In the genomic region with DNA sequence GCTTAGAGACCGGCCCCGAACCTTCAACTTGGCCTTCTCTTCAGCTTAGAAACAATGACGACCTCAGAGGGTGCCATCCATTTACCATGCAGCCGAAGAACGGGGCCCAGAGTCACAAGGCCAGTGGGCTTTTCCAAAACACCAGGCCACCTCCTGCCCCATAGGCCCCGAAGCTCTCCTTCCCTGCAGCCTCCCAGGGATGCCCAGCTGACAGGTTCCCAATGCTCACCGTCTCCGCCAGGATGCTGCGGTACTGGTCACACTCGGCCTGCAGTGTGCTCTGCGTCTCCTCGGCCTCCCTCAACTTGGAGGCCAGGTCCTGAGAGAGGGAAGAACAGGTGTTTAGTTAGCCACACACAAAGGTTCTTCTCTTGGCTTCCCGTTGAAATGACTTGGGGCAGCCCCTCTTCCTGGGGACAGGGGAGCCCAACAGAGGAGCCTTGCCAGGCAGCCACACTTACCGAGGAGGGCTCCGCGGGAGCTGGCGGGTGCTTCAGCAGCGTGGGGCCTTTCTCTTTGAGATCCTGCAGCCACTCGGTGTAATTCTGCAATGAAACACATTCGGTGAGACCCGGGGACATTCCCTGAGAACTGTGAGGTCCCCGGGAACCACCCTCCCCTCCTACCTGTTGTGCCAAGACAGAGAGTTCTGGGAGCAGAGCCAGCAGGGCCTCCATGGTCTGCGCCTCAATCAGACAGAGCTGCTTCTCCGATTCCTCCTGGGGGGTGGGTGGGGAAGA, we compare ENCODE assay signal across 22 cellular contexts. TPM values are rescaled to one million over a fixed set of nuclear protein-coding genes. Genes with fewer than 3 reads are reported as not detected.
DNase-seq lines count a peak whose midpoint lies in the region; ATAC-seq, FAIRE-seq and TF ChIP-seq lines count a peak whose summit lies in the region.
"Had no signal": no experiment of that assay in that cellular context is flagged by ENCODE, and none has a peak within 500 bp of the region (broad histone marks: within the 10 kb centered on the region; RNA-seq: fewer than 3 reads in every experiment).

No MANE protein-coding gene starts in this region.

- no peak overlapping the region for H3K4me3 ChIP-seq in BLaER1 treated with 17β-estradiol and CSF1 and Interleukin-3, amounts not matched to agents 10 nM and 100 nM
- H3K4me3 ChIP-seq in H7 (ENCODE audit: insufficient read depth, low read depth, low read length) (no peak overlapping the region), kidney (ENCODE audit: low read length in 2 of 2) (no peak overlapping the region), sigmoid colon (no peak overlapping the region), gastroesophageal sphincter (no peak overlapping the region)
- H3K4me3 ChIP-seq: colonic mucosa, GM12878, HAP-1, Peyer's patch, right lobe of liver, SK-N-MC had no signal

- no peak for TF ChIP-seq EP300 in sigmoid colon (IDR thresholded peaks at IDR 0.05)
- no peak for TF ChIP-seq EP300 in gastroesophageal sphincter (IDR thresholded peaks at IDR 0.05)

- H3K9me3 Mint-ChIP-seq in activated CD8-positive, alpha-beta T cell treated with anti-CD3 and anti-CD28 coated beads for 36 hours = no peaks in the 10 kb centered on the region
- H3K9me3 Mint-ChIP-seq: activated T-helper 1 cell treated with anti-CD3 and anti-CD28 coated beads, Interleukin-12 subunit alpha, Interleukin-12 subunit beta, Interleukin-2, Interleukin-4 antibody, amounts not matched to agents 30 ng/mL and 10 ng/mL and 1 ng/mL, durations not matched to agents 14 hours and 24 hours and 36 hours; CD8-positive, alpha-beta memory T cell had no signal

- no peak overlapping the region for H3K27ac ChIP-seq in BLaER1 treated with 17β-estradiol and CSF1 and Interleukin-3, amounts not matched to agents 10 nM and 100 nM
- H3K27ac ChIP-seq in kidney (ENCODE audit: low read depth in 2 of 2, low read length in 2 of 2) (no peak overlapping the region), sigmoid colon (no peak overlapping the region), gastroesophageal sphincter (no peak overlapping the region)
- H3K27ac ChIP-seq: brain microvascular endothelial cell, colonic mucosa, Peyer's patch, right lobe of liver, SK-N-MC had no signal

- H3K4me2 ChIP-seq in BLaER1 treated with 17β-estradiol and CSF1 and Interleukin-3, amounts not matched to agents 10 nM and 100 nM = peak overlapping the region in 6 of 11 experiments; percentile 85 to 100 (median 86); a peak in 12 of 22 replicates

- H3K9me3 ChIP-seq in BLaER1 treated with 17β-estradiol and CSF1 and Interleukin-3, amounts not matched to agents 10 nM and 100 nM (replicated peaks in 1 of 11) = no peaks in the 10 kb centered on the region
- H3K9me3 ChIP-seq in kidney (ENCODE audit: control insufficient read depth in 1 of 2, low read length in 2 of 2) (no peaks in the 10 kb centered on the region), sigmoid colon (no peaks in the 10 kb centered on the region), gastroesophageal sphincter (no peaks in the 10 kb centered on the region)
- H3K9me3 ChIP-seq: colonic mucosa, HAP-1, Peyer's patch, right lobe of liver had no signal

- peaks cover 14 to 100% (median 79%) of the 10 kb centered on the region in 10 experiments for H3K4me1 ChIP-seq in BLaER1 treated with 17β-estradiol and CSF1 and Interleukin-3, amounts not matched to agents 10 nM and 100 nM
- no peaks in the 10 kb centered on the region for H3K4me1 ChIP-seq in kidney (ENCODE audit: control insufficient read depth in 1 of 2, insufficient read depth in 1 of 2, low read depth in 1 of 2, low read length in 2 of 2)
- peaks cover 0 to 12% (median 10%) of the 10 kb centered on the region in 4 donors for H3K4me1 ChIP-seq in sigmoid colon
- H3K4me1 ChIP-seq in gastroesophageal sphincter = peaks cover 0 to 21% (median 0%) of the 10 kb centered on the region in 3 donors
- H3K4me1 ChIP-seq: colonic mucosa, HAP-1, Peyer's patch had no signal

- H3K27me3 Mint-ChIP-seq in activated CD8-positive, alpha-beta T cell treated with anti-CD3 and anti-CD28 coated beads for 36 hours = no peaks in the 10 kb centered on the region
- H3K27me3 Mint-ChIP-seq: CD8-positive, alpha-beta memory T cell had no signal

- H3K9ac ChIP-seq in BLaER1 treated with 17β-estradiol and CSF1 and Interleukin-3, amounts not matched to agents 10 nM and 100 nM = peak overlapping the region in 1 of 11 experiments; percentile 27; a peak in 2 of 22 replicates
- no peak overlapping the region for H3K9ac ChIP-seq in kidney (ENCODE audit: low read length in 2 of 2)

- ATAC-seq in activated CD8-positive, alpha-beta T cell treated with anti-CD3 and anti-CD28 coated beads for 36 hours = no peak
- no peak for ATAC-seq in HG03039 (IDR thresholded peaks at IDR 0.05; ENCODE audit: unreplicated experiment)
- ATAC-seq in gastroesophageal sphincter = no peak
- ATAC-seq: activated CD4-positive, CD25-positive, alpha-beta regulatory T cell treated with anti-CD3 and anti-CD28 coated beads, Interleukin-2, amount 50 U/mL, for 24 hours; GM12878; right lobe of liver had no signal

- no peak overlapping the region for H3K27ac Mint-ChIP-seq in activated CD8-positive, alpha-beta T cell treated with anti-CD3 and anti-CD28 coated beads for 36 hours
- H3K27ac Mint-ChIP-seq: activated T-helper 1 cell treated with anti-CD3 and anti-CD28 coated beads, Interleukin-12 subunit alpha, Interleukin-12 subunit beta, Interleukin-2, Interleukin-4 antibody, amounts not matched to agents 30 ng/mL and 10 ng/mL and 1 ng/mL, durations not matched to agents 14 hours and 24 hours and 36 hours had no signal

- FAIRE-seq in kidney (lab: Jason Lieb, UNC) = no peak
- FAIRE-seq: GM12878 had no signal

- WGBS in sigmoid colon, 2 donors = 90 to 94% methylated on average over 24 of the region's 24 CpGs
- WGBS in gastroesophageal sphincter (ENCODE audit: low coverage in 1 of 2), 2 donors = 79% methylated on average over 9 of the region's 24 CpGs; no CpG with 5 or more reads in 1 of the 2 donors

- POLR2A ChIA-PET in activated CD8-positive, alpha-beta T cell treated with anti-CD3 and anti-CD28 coated beads for 36 hours (lab: Charles Lee) = interaction anchor here (1.3 to 1.6 kb wide), 2 partner anchors 9 to 50 kb away, joined by 5 to 6 read pairs; no protein-coding TSS in a partner anchor

- H4K20me1 ChIP-seq in BLaER1 treated with 17β-estradiol and CSF1 and Interleukin-3, amounts not matched to agents 10 nM and 100 nM = peaks cover 6 to 100% (median 51%) of the 10 kb centered on the region in 11 experiments; a peak in 18 of 22 replicates

- peaks cover 3% of the 10 kb centered on the region for H3K36me3 Mint-ChIP-seq in activated CD8-positive, alpha-beta T cell treated with anti-CD3 and anti-CD28 coated beads for 36 hours (ENCODE audit: low read depth)

- TF ChIP-seq POLR2A in sigmoid colon (IDR thresholded peaks at IDR 0.05) = no peak
- no peak for TF ChIP-seq POLR2A in gastroesophageal sphincter (IDR thresholded peaks at IDR 0.05)

- peaks cover 65 to 97% (median 87%) of the 10 kb centered on the region in 11 experiments for H3K36me3 ChIP-seq in BLaER1 treated with 17β-estradiol and CSF1 and Interleukin-3, amounts not matched to agents 10 nM and 100 nM
- peaks cover 45% of the 10 kb centered on the region for H3K36me3 ChIP-seq in H7 (replicated peaks; ENCODE audit: control insufficient read depth, insufficient read depth, low read length)
- H3K36me3 ChIP-seq in kidney (ENCODE audit: control insufficient read depth in 1 of 2, insufficient read depth in 2 of 2, low read length in 2 of 2) = peaks cover 47 to 58% of the 10 kb centered on the region in 2 donors
- H3K36me3 ChIP-seq in sigmoid colon = peaks cover 13 to 94% (median 51%) of the 10 kb centered on the region in 4 donors
- peaks cover 0 to 100% of the 10 kb centered on the region in 2 donors for H3K36me3 ChIP-seq in gastroesophageal sphincter

- peak; percentile 31 for DNase-seq in H7
- peak; percentile 48 for DNase-seq in kidney
- DNase-seq in sigmoid colon = peak; percentile 62
- no peak for DNase-seq in activated CD8-positive, alpha-beta T cell treated with anti-CD3 and anti-CD28 coated beads for 36 hours
- DNase-seq: brain microvascular endothelial cell; colonic mucosa; NCI-H1092; NCI-H2029; NCI-H446 treated with DMSO at 0.1 percent for 48 hours; NK-92 treated with Interleukin-12 subunit alpha and Interleukin-12 subunit beta, amount 100 ng/mL, for 24 hours; T1000 had no signal

- no peak for TF ChIP-seq CTCF in kidney (IDR thresholded peaks at IDR 0.05; ENCODE audit: borderline replicate concordance, extremely low read depth, insufficient read depth)
- TF ChIP-seq CTCF in sigmoid colon (IDR thresholded peaks at IDR 0.05) = no peak
- TF ChIP-seq CTCF in activated CD8-positive, alpha-beta T cell treated with anti-CD3 and anti-CD28 coated beads for 36 hours (IDR thresholded peaks at IDR 0.05) = no peak
- TF ChIP-seq CTCF in gastroesophageal sphincter (IDR thresholded peaks at IDR 0.05) = no peak

- H3K27me3 ChIP-seq in BLaER1 treated with 17β-estradiol and CSF1 and Interleukin-3, amounts not matched to agents 10 nM and 100 nM = peaks cover 0 to 2% (median 0%) of the 10 kb centered on the region in 11 experiments; a peak in 1 of 22 replicates
- H3K27me3 ChIP-seq in H7 (ENCODE audit: control insufficient read depth, insufficient read depth, low read length) (no peaks in the 10 kb centered on the region), sigmoid colon (no peaks in the 10 kb centered on the region), gastroesophageal sphincter (no peaks in the 10 kb centered on the region)
- H3K27me3 ChIP-seq: brain microvascular endothelial cell, colonic mucosa, Peyer's patch, right lobe of liver had no signal

- no peak overlapping the region for H3K4me3 Mint-ChIP-seq in activated CD8-positive, alpha-beta T cell treated with anti-CD3 and anti-CD28 coated beads for 36 hours
- H3K4me3 Mint-ChIP-seq: activated T-helper 1 cell treated with anti-CD3 and anti-CD28 coated beads, Interleukin-12 subunit alpha, Interleukin-12 subunit beta, Interleukin-2, Interleukin-4 antibody, amounts not matched to agents 30 ng/mL and 10 ng/mL and 1 ng/mL, durations not matched to agents 14 hours and 24 hours and 36 hours; CD8-positive, alpha-beta memory T cell had no signal

- H3K4me1 Mint-ChIP-seq in activated CD8-positive, alpha-beta T cell treated with anti-CD3 and anti-CD28 coated beads for 36 hours (ENCODE audit: low read depth) = no peaks in the 10 kb centered on the region

- intact Hi-C loops in kidney (cut with DNase I) (no loop called here), sigmoid colon (cut with DNase I) (no loop called here)
- intact Hi-C loops in activated CD8-positive, alpha-beta T cell treated with anti-CD3 and anti-CD28 coated beads for 36 hours (cut with micrococcal nuclease) = no loop called here

- CTCF ChIA-PET in activated CD8-positive, alpha-beta T cell treated with anti-CD3 and anti-CD28 coated beads for 36 hours (lab: Charles Lee) = interaction anchor here (1.2 kb wide), 1 partner anchor 117 kb away, joined by 4 read pairs; no protein-coding TSS in a partner anchor

RNA-seq across cellular contexts. Expression of a gene that starts 51.5 kb away (rescaled TPM):
- total RNA-seq in H7 (2014; rRNA removed; shearing (Covaris generic)) = 112 and 126 TPM in 2 replicates
- total RNA-seq in kidney (409 TPM), sigmoid colon (1,000 to 10,000 TPM; 1,872 to 2,237 (median 1,948) TPM), gastroesophageal sphincter (1,000 to 10,000 TPM; 1,820 to 3,515 (median 2,996) TPM)
- polyA plus RNA-seq in kidney (ENCODE audit: insufficient read depth, low read depth, low replicate concordance) (525 TPM), sigmoid colon (100 to 1,000 TPM; 429 to 672 (median 586) TPM)
- total RNA-seq in activated CD8-positive, alpha-beta T cell treated with anti-CD3 and anti-CD28 coated beads for 36 hours = 10 to 100 TPM; 55.5 to 56.4 TPM
